ENCODE assay signal across 16 cellular contexts in genomic region chr19:38360351-38360750, GRCh38. TPM values are rescaled to one million over a fixed set of nuclear protein-coding genes. Genes with fewer than 3 reads are reported as not detected.
DNase-seq lines count a peak whose midpoint lies in the region; ATAC-seq and TF ChIP-seq lines count a peak whose summit lies in the region.
"Had no signal": no experiment of that assay in that cellular context is flagged by ENCODE, and none has a peak within 500 bp of the region (broad histone marks: within the 10 kb centered on the region; RNA-seq: fewer than 3 reads in every experiment).

No MANE protein-coding gene starts in this region.

- no peak overlapping the region for H3K9ac ChIP-seq in endodermal cell (ENCODE audit: extremely low read depth, low read length, poor library complexity, severe bottlenecking)
- H3K9ac ChIP-seq: KMS-11 had no signal

- no peaks in the 10 kb centered on the region for H3K36me3 Mint-ChIP-seq in activated naive CD8-positive, alpha-beta T cell
- H3K36me3 Mint-ChIP-seq in activated naive CD8-positive, alpha-beta T cell treated with anti-CD3 and anti-CD28 coated beads, Interleukin-2, amount 50 U/mL, for 24 hours (ENCODE audit: low read depth): no peaks in the 10 kb centered on the region
- no peaks in the 10 kb centered on the region for H3K36me3 Mint-ChIP-seq in endodermal cell (ENCODE audit: low read depth)
- no peaks in the 10 kb centered on the region for H3K36me3 Mint-ChIP-seq in stimulated activated naive B cell treated with anti-CD40 and anti-IgM and Interleukin-4, amounts not matched to agents 10 μg/mL and 1 μg/mL and 100 μg/mL, for 72 hours

- no peaks in the 10 kb centered on the region for H3K36me3 ChIP-seq in endodermal cell (ENCODE audit: control insufficient read depth, insufficient read depth, low read length)
- H3K36me3 ChIP-seq: Peyer's patch had no signal

- no peaks in the 10 kb centered on the region for H3K27me3 Mint-ChIP-seq in activated naive CD8-positive, alpha-beta T cell
- peaks cover 30% of the 10 kb centered on the region for H3K27me3 Mint-ChIP-seq in activated naive CD8-positive, alpha-beta T cell treated with anti-CD3 and anti-CD28 coated beads, Interleukin-2, amount 50 U/mL, for 24 hours
- H3K27me3 Mint-ChIP-seq in endodermal cell (ENCODE audit: insufficient read depth): peaks cover 61% of the 10 kb centered on the region
- peaks cover 15 to 39% of the 10 kb centered on the region in 2 donors for H3K27me3 Mint-ChIP-seq in stimulated activated naive B cell treated with anti-CD40 and anti-IgM and Interleukin-4, amounts not matched to agents 10 μg/mL and 1 μg/mL and 100 μg/mL, for 72 hours

- intact Hi-C loops in lower leg skin (cut with DNase I; ENCODE audit: low total_unique reads): no loop called here

- peaks cover 10% of the 10 kb centered on the region for H3K4me1 Mint-ChIP-seq in activated naive CD8-positive, alpha-beta T cell (ENCODE audit: low read depth)
- peaks cover 13% of the 10 kb centered on the region for H3K4me1 Mint-ChIP-seq in activated naive CD8-positive, alpha-beta T cell treated with anti-CD3 and anti-CD28 coated beads, Interleukin-2, amount 50 U/mL, for 24 hours
- H3K4me1 Mint-ChIP-seq in endodermal cell: peaks cover 4% of the 10 kb centered on the region
- H3K4me1 Mint-ChIP-seq in stimulated activated naive B cell treated with anti-CD40 and anti-IgM and Interleukin-4, amounts not matched to agents 10 μg/mL and 1 μg/mL and 100 μg/mL, for 72 hours: peaks cover 10 to 23% of the 10 kb centered on the region in 2 donors

- ATAC-seq in activated naive CD8-positive, alpha-beta T cell treated with anti-CD3 and anti-CD28 coated beads, Interleukin-2, amount 50 U/mL, for 24 hours: no peak
- ATAC-seq in stimulated activated naive B cell treated with anti-CD40 and anti-IgM and Interleukin-4, amounts not matched to agents 10 μg/mL and 1 μg/mL and 100 μg/mL, for 72 hours (replicated peaks): no peak
- no peak for ATAC-seq in HG03025 (IDR thresholded peaks at IDR 0.05; ENCODE audit: low FRiP score, unreplicated experiment)
- ATAC-seq in GM18858 (IDR thresholded peaks at IDR 0.05; ENCODE audit: unreplicated experiment): no peak
- ATAC-seq: mucosa of descending colon had no signal

- H3K27ac Mint-ChIP-seq in activated naive CD8-positive, alpha-beta T cell: no peak overlapping the region
- H3K27ac Mint-ChIP-seq in activated naive CD8-positive, alpha-beta T cell treated with anti-CD3 and anti-CD28 coated beads, Interleukin-2, amount 50 U/mL, for 24 hours: no peak overlapping the region
- H3K27ac Mint-ChIP-seq in endodermal cell: no peak overlapping the region
- no peak overlapping the region for H3K27ac Mint-ChIP-seq in stimulated activated naive B cell treated with anti-CD40 and anti-IgM and Interleukin-4, amounts not matched to agents 10 μg/mL and 1 μg/mL and 100 μg/mL, for 72 hours
- H3K27ac Mint-ChIP-seq: HFFc6 had no signal

- no peak overlapping the region for H3K27ac ChIP-seq in endodermal cell (ENCODE audit: low read depth, low read length)
- H3K27ac ChIP-seq: HL-60, KMS-11, Peyer's patch had no signal

- no peak overlapping the region for H3K4me3 ChIP-seq in endodermal cell (ENCODE audit: low read length)
- no peak overlapping the region for H3K4me3 ChIP-seq in lower leg skin (ENCODE audit: low read depth, poor library complexity, severe bottlenecking)
- H3K4me3 ChIP-seq: mucosa of descending colon, Peyer's patch had no signal

- peak overlapping the region; percentile 81 for H3K4me3 Mint-ChIP-seq in activated naive CD8-positive, alpha-beta T cell
- no peak overlapping the region for H3K4me3 Mint-ChIP-seq in activated naive CD8-positive, alpha-beta T cell treated with anti-CD3 and anti-CD28 coated beads, Interleukin-2, amount 50 U/mL, for 24 hours
- H3K4me3 Mint-ChIP-seq in endodermal cell: peak overlapping the region; percentile 73
- H3K4me3 Mint-ChIP-seq in stimulated activated naive B cell treated with anti-CD40 and anti-IgM and Interleukin-4, amounts not matched to agents 10 μg/mL and 1 μg/mL and 100 μg/mL, for 72 hours: peak overlapping the region; percentile 87 to 90

- peaks cover 7% of the 10 kb centered on the region for H3K9me3 ChIP-seq in endodermal cell (ENCODE audit: control insufficient read depth, low read length)
- H3K9me3 ChIP-seq: Peyer's patch had no signal

- no peak for TF ChIP-seq POLR2A in lower leg skin (IDR thresholded peaks at IDR 0.05)

- H3K9me3 Mint-ChIP-seq in activated naive CD8-positive, alpha-beta T cell (ENCODE audit: low read depth): no peaks in the 10 kb centered on the region
- no peaks in the 10 kb centered on the region for H3K9me3 Mint-ChIP-seq in activated naive CD8-positive, alpha-beta T cell treated with anti-CD3 and anti-CD28 coated beads, Interleukin-2, amount 50 U/mL, for 24 hours
- peaks cover 18% of the 10 kb centered on the region for H3K9me3 Mint-ChIP-seq in endodermal cell
- no peaks in the 10 kb centered on the region for H3K9me3 Mint-ChIP-seq in stimulated activated naive B cell treated with anti-CD40 and anti-IgM and Interleukin-4, amounts not matched to agents 10 μg/mL and 1 μg/mL and 100 μg/mL, for 72 hours
- H3K9me3 Mint-ChIP-seq: HFFc6 had no signal

- peaks cover 51% of the 10 kb centered on the region for H3K27me3 ChIP-seq in endodermal cell (ENCODE audit: control insufficient read depth, insufficient read depth, low read length, poor library complexity, severe bottlenecking)
- H3K27me3 ChIP-seq: Peyer's patch had no signal

- 93 to 94% methylated on average over 3 to 9 of the region's 9 CpGs for WGBS in endodermal cell (ENCODE audit: insufficient coverage in 1 of 2, insufficient read length in 1 of 2), 2 experiments
- WGBS in lower leg skin, 2 donors: 72% methylated on average over 8 to 9 of the region's 9 CpGs

- TF ChIP-seq CTCF in endodermal cell (conservative IDR thresholded peaks at IDR 0.05) (no peak), lower leg skin (IDR thresholded peaks at IDR 0.05) (no peak)

- DNase-seq in activated naive CD8-positive, alpha-beta T cell treated with anti-CD3 and anti-CD28 coated beads, Interleukin-2, amount 50 U/mL, for 24 hours: no peak
- DNase-seq in NCI-H345 treated with DMSO at 0.1 percent for 48 hours (lab: John Stamatoyannopoulos, UW; ENCODE audit: unreplicated experiment) (peak; percentile 2), endodermal cell (no peak), lower leg skin (ENCODE audit: low spot score in 2 of 2) (no peak)
- DNase-seq in stimulated activated naive B cell treated with anti-CD40 and anti-IgM and Interleukin-4, amounts not matched to agents 10 μg/mL and 1 μg/mL and 100 μg/mL, for 72 hours: no peak
- DNase-seq: activated CD4-positive, alpha-beta T cell treated with anti-CD3 and anti-CD28 coated beads, Interleukin-2, amount 50 U/mL, for 1 hour; HFFc6; mucosa of descending colon; NCI-H1417 treated with DMSO at 0.1 percent for 48 hours; NCI-H446 treated with DMSO at 0.1 percent for 48 hours; Peyer's patch had no signal

- no peaks in the 10 kb centered on the region for H3K4me1 ChIP-seq in endodermal cell (ENCODE audit: control insufficient read depth, insufficient read depth, low read length)

RNA-seq across cellular contexts. Expression of gene PSMD8, which starts 14.0 kb away (rescaled TPM):
- total RNA-seq in endodermal cell (100 to 1,000 TPM; 168 to 178 TPM), lower leg skin (100 to 1,000 TPM; 222 to 319 (median 311) TPM)
- polyA plus RNA-seq in endodermal cell (2013, experiment 1 of 2): 222 TPM
- polyA plus RNA-seq in endodermal cell (2013, experiment 2 of 2): 223 TPM

RNA-seq across cellular contexts. Expression of gene CATSPERG, which starts 24.7 kb away (rescaled TPM):
- total RNA-seq in endodermal cell: 1 to 10 TPM; 2.5 to 8.9 TPM
- 3.5 TPM for polyA plus RNA-seq in endodermal cell (2013, experiment 1 of 2)
- polyA plus RNA-seq in endodermal cell (2013, experiment 2 of 2): 3.4 TPM
- 1 to 10 TPM; 2.9 to 8.7 (median 5.1) TPM for total RNA-seq in lower leg skin

RNA-seq across cellular contexts. Expression of gene GGN, which starts 27.5 kb away (rescaled TPM):
- 1 to 10 TPM in 1 of 2 donors, under 1 TPM in 1; 0.99 to 2.1 TPM for total RNA-seq in endodermal cell
- 1.8 TPM for polyA plus RNA-seq in endodermal cell (2013, experiment 1 of 2)
- polyA plus RNA-seq in endodermal cell (2013, experiment 2 of 2): 3.0 TPM
- 1 to 10 TPM in 3 of 4 donors, under 1 TPM in 1; 0.36 to 1.9 (median 1.5) TPM for total RNA-seq in lower leg skin

RNA-seq across cellular contexts. Expression of gene SPRED3, which starts 28.1 kb away (rescaled TPM):
- 1 to 10 TPM; 5.3 to 10.0 TPM for total RNA-seq in endodermal cell
- polyA plus RNA-seq in endodermal cell (2013, experiment 1 of 2): 8.8 TPM
- 9.4 TPM for polyA plus RNA-seq in endodermal cell (2013, experiment 2 of 2)
- 1 to 10 TPM in 2 of 4 donors, under 1 TPM in 2; 0.34 to 1.9 (median 1.1) TPM for total RNA-seq in lower leg skin

RNA-seq across cellular contexts. Expression of gene KCNK6, which starts 40.7 kb away (rescaled TPM):
- total RNA-seq in endodermal cell: 1 to 10 TPM; 5.1 to 8.9 TPM
- 2.2 TPM for polyA plus RNA-seq in endodermal cell (2013, experiment 1 of 2)
- 2.1 TPM for polyA plus RNA-seq in endodermal cell (2013, experiment 2 of 2)
- 10 to 100 TPM; 20.7 to 29.6 (median 25.5) TPM for total RNA-seq in lower leg skin
